Comparison of ENCODE assay signal across 6 cellular contexts in genomic region chr19:35716735-35716984, GRCh38. TPM values are rescaled to one million over a fixed set of nuclear protein-coding genes. Genes with fewer than 3 reads are reported as not detected.
DNase-seq lines count a peak whose midpoint lies in the region; ATAC-seq and TF ChIP-seq lines count a peak whose summit lies in the region.

No MANE protein-coding gene starts in this region.

- peak; percentile 2 for TF ChIP-seq POLR2A in NB4 (IDR thresholded peaks at IDR 0.05; ENCODE audit: extremely low read depth, insufficient read length)

- peak overlapping the region; percentile 54 for H3K4me3 ChIP-seq in NB4 (ENCODE audit: low read depth, low read length)

- H3K27ac ChIP-seq in temporal lobe (ENCODE audit: low read depth, low read length), result peak overlapping the region; percentile 88

- ATAC-seq in GM19395 (IDR thresholded peaks at IDR 0.05; ENCODE audit: unreplicated experiment), result peak; percentile 22

- intact Hi-C loops in cardiac septum (cut with DNase I), result loop anchor here (1.0 to 10.0 kb wide), 4 partner anchors 23 to 169 kb away; partner anchors contain the start of gene TMEM147

- DNase-seq in NB4 (ENCODE audit: low read depth), result no peak
- DNase-seq in cardiac septum (ENCODE audit: low spot score), result peak; percentile 87
- DNase-seq in NCI-H128 (lab: John Stamatoyannopoulos, UW; ENCODE audit: unreplicated experiment), result no peak
- DNase-seq in NCI-H1417 treated with DMSO at 0.1 percent for 48 hours (lab: John Stamatoyannopoulos, UW), result no peak

- no peak for TF ChIP-seq CTCF in NB4 (IDR thresholded peaks at IDR 0.05; ENCODE audit: low read depth, low read length)

RNA-seq across cellular contexts. Expression of gene KMT2B, which starts 1.1 kb away (rescaled TPM):
- 19.9 TPM for total RNA-seq in cardiac septum
- 11.6 TPM for total RNA-seq in temporal lobe

RNA-seq across cellular contexts. Expression of gene ZBTB32, which starts 12.3 kb away (rescaled TPM):
- total RNA-seq in cardiac septum, result 0.13 TPM
- not detected for total RNA-seq in temporal lobe

RNA-seq across cellular contexts. Expression of gene IGFLR1, which starts 25.6 kb away (rescaled TPM):
- total RNA-seq in cardiac septum (4.2 TPM), temporal lobe (0.49 TPM)

RNA-seq across cellular contexts. Expression of gene U2AF1L4, which starts 28.6 kb away (rescaled TPM):
- total RNA-seq in cardiac septum (24.9 TPM), temporal lobe (3.4 TPM)

RNA-seq across cellular contexts. Expression of gene PSENEN, which starts 28.8 kb away (rescaled TPM):
- total RNA-seq in cardiac septum (43.2 TPM), temporal lobe (9.8 TPM)
